ENCODE assay signal across 16 cellular contexts in genomic region chr2:124254621-124255020, GRCh38.
"Had no signal": no experiment of that assay in that cellular context is flagged by ENCODE, and none has a peak within 500 bp of the region (broad histone marks: within the 10 kb centered on the region; RNA-seq: fewer than 3 reads in every experiment).

No MANE protein-coding gene starts in this region.

- DNase-seq: activated CD4-positive, alpha-beta memory T cell treated with anti-CD3 and anti-CD28 coated beads, Interleukin-2, amount 10 ng/mL, durations not matched to agents 7 days and 5 days; activated naive CD4-positive, alpha-beta T cell; activated T-cell treated with anti-CD3 and anti-CD28 coated beads, Interleukin-2, amount 50 U/mL, for 72 hours; body of pancreas; erythroblast; kidney; left ventricle myocardium superior; retina; T-helper 9 cell; thyroid gland had no signal

- H3K36me3 Mint-ChIP-seq: neural progenitor cell had no signal

- H3K4me1 ChIP-seq: body of pancreas, gastroesophageal sphincter, neural progenitor cell, thyroid gland, vagina had no signal

- H3K9me3 Mint-ChIP-seq: activated CD4-positive, alpha-beta memory T cell treated with anti-CD3 and anti-CD28 coated beads, Interleukin-2, amount 10 ng/mL, durations not matched to agents 7 days and 5 days had no signal

- H3K27ac ChIP-seq: body of pancreas, gastroesophageal sphincter, neural progenitor cell, skin epidermis, thyroid gland, vagina, VCaP had no signal

- H3K9ac ChIP-seq: neural progenitor cell had no signal

- H3K4me1 Mint-ChIP-seq: activated CD4-positive, alpha-beta memory T cell treated with anti-CD3 and anti-CD28 coated beads, Interleukin-2, amount 10 ng/mL, durations not matched to agents 7 days and 5 days; neural progenitor cell had no signal

- H3K4me3 ChIP-seq: body of pancreas, gastroesophageal sphincter, neural progenitor cell, skin epidermis, thyroid gland, vagina had no signal

- H3K36me3 ChIP-seq: gastroesophageal sphincter, neural progenitor cell, thyroid gland, vagina had no signal

- H3K27me3 Mint-ChIP-seq: activated CD4-positive, alpha-beta memory T cell treated with anti-CD3 and anti-CD28 coated beads, Interleukin-2, amount 10 ng/mL, durations not matched to agents 7 days and 5 days; dendritic cell treated with granulocyte-macrophage colony-stimulating factor and Interleukin-4, amounts not matched to agents 40 ng/mL and 50 ng/mL, for 4 days had no signal

- H3K9me3 ChIP-seq: body of pancreas, gastroesophageal sphincter, thyroid gland, vagina had no signal

- H3K4me3 Mint-ChIP-seq: activated CD4-positive, alpha-beta memory T cell treated with anti-CD3 and anti-CD28 coated beads, Interleukin-2, amount 10 ng/mL, durations not matched to agents 7 days and 5 days; activated T-cell treated with anti-CD3 and anti-CD28 coated beads, Interleukin-2, amount 50 U/mL, for 72 hours; dendritic cell treated with granulocyte-macrophage colony-stimulating factor and Interleukin-4, amounts not matched to agents 40 ng/mL and 50 ng/mL, for 4 days; neural progenitor cell had no signal

- ATAC-seq: activated T-cell treated with anti-CD3 and anti-CD28 coated beads, Interleukin-2, amount 50 U/mL, for 72 hours; body of pancreas; gastroesophageal sphincter; left ventricle myocardium superior had no signal

- H3K4me2 ChIP-seq: neural progenitor cell had no signal

- H2AFZ ChIP-seq: neural progenitor cell had no signal

- H3K27me3 ChIP-seq: body of pancreas, gastroesophageal sphincter, neural progenitor cell, thyroid gland, vagina had no signal

- H3K27ac Mint-ChIP-seq: activated CD4-positive, alpha-beta memory T cell treated with anti-CD3 and anti-CD28 coated beads, Interleukin-2, amount 10 ng/mL, durations not matched to agents 7 days and 5 days; activated T-cell treated with anti-CD3 and anti-CD28 coated beads, Interleukin-2, amount 50 U/mL, for 72 hours; dendritic cell treated with granulocyte-macrophage colony-stimulating factor and Interleukin-4, amounts not matched to agents 40 ng/mL and 50 ng/mL, for 4 days; neural progenitor cell had no signal
